Comparison of ENCODE assay signal across 26 cellular contexts in the genomic region with DNA sequence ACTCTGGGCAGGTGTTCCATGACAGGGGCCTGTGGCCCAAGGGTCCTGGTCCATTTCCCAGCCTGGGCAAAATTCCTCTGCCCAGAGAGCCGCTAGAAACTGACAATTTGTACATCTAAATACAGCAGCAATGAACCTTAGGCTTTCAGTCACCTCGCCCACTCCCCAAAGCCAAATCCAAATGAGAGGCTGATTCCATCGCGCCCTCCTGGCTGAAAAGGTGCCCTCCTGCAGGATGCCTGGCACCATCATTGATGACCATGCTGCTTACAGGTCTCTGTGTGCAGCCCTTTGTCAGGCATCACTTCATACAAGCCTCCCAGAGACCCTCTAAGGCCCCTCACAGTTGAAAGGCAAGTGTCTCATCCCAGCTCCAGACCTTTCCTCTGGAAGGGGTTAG.
"Had no signal": no experiment of that assay in that cellular context is flagged by ENCODE, and none has a peak within 500 bp of the region (broad histone marks: within the 10 kb centered on the region; RNA-seq: fewer than 3 reads in every experiment).

No MANE protein-coding gene starts in this region.

- H3K4me2 ChIP-seq: KMS-11, SK-N-SH had no signal

- DNase-seq: activated CD4-positive, alpha-beta T cell treated with anti-CD3 and anti-CD28 coated beads for 4 hours; activated CD8-positive, alpha-beta memory T cell treated with anti-CD3 and anti-CD28 coated beads, Interleukin-2, amount 50 U/mL, for 4 hours; activated CD8-positive, alpha-beta T cell treated with anti-CD3 and anti-CD28 coated beads for 36 hours; activated naive CD4-positive, alpha-beta T cell; activated naive CD8-positive, alpha-beta T cell treated with anti-CD3 and anti-CD28 coated beads, Interleukin-2, amount 50 U/mL, for 24 hours; activated T-cell treated with anti-CD3 and anti-CD28 coated beads, Interleukin-2, amount 50 U/mL, for 72 hours; amniotic stem cell; body of pancreas; NCI-H1092; NCI-H1417; NCI-H1930; NCI-H345; NCI-H510A; NCI-H69; NK-92 treated with Interleukin-12 subunit alpha and Interleukin-12 subunit beta, amount 100 ng/mL, for 24 hours; OCI-M1; Right ventricle myocardium superior; RPMI8226; SJCRH30; SK-N-SH; T-helper 1 cell had no signal

- H3K27me3 ChIP-seq: ascending aorta, body of pancreas, SJCRH30 had no signal

- H3K27ac ChIP-seq: ascending aorta, body of pancreas, KMS-11, SJCRH30, VCaP had no signal

- ATAC-seq: activated CD8-positive, alpha-beta T cell treated with anti-CD3 and anti-CD28 coated beads for 36 hours; activated naive CD4-positive, alpha-beta T cell treated with anti-CD3 and anti-CD28 coated beads, Interleukin-2, amount 50 U/mL, for 72 hours; activated naive CD8-positive, alpha-beta T cell treated with anti-CD3 and anti-CD28 coated beads, Interleukin-2, amount 50 U/mL, for 24 hours; activated T-cell treated with anti-CD3 and anti-CD28 coated beads, Interleukin-2, amount 50 U/mL, for 72 hours; body of pancreas; Panc1 had no signal

- H3K9me3 ChIP-seq: body of pancreas, SJCRH30, SK-N-SH had no signal

- H3K4me3 ChIP-seq: ascending aorta, body of pancreas, SJCRH30 had no signal

- H3K36me3 ChIP-seq: ascending aorta, SJCRH30 had no signal
